31 cellular contexts compared by ENCODE assay signal in genomic region chr10:106308284-106308683, GRCh38.
"Had no signal": no experiment of that assay in that cellular context is flagged by ENCODE, and none has a peak within 500 bp of the region (broad histone marks: within the 10 kb centered on the region; RNA-seq: fewer than 3 reads in every experiment).

No MANE protein-coding gene starts in this region.

- H3K27me3 ChIP-seq: Peyer's patch, SJSA1 had no signal

- H3K4me1 ChIP-seq: Peyer's patch, SJSA1 had no signal

- H3K9ac ChIP-seq: KMS-11, SK-N-SH had no signal

- H3K4me2 ChIP-seq: KMS-11, SK-N-SH had no signal

- H3K27ac ChIP-seq: KMS-11, Peyer's patch, SJSA1 had no signal

- ATAC-seq: PC-3 had no signal

- DNase-seq: Karpas-422, NCI-H1048, NCI-H1092 treated with DMSO at 0.1 percent for 48 hours, NCI-H1105 treated with DMSO at 0.1 percent for 48 hours, NCI-H1417, NCI-H1436, NCI-H146, NCI-H1694, NCI-H187, NCI-H1930, NCI-H2029 treated with DMSO at 0.1 percent for 48 hours, NCI-H2081 treated with DMSO at 0.1 percent for 48 hours, NCI-H2107, NCI-H2171, NCI-H226, NCI-H446 treated with DMSO at 0.1 percent for 48 hours, NCI-H510A, NCI-H524, NCI-H526, NCI-H748 treated with DMSO at 0.1 percent for 48 hours, NCI-H82, OCI-M1, PC-3, Peyer's patch, Right ventricle myocardium superior, RPMI8226, SHP77 treated with DMSO at 0.1 percent for 48 hours, SK-N-SH, SW 1271 had no signal

- H3K36me3 ChIP-seq: Peyer's patch, SJSA1 had no signal

- H3K9me3 ChIP-seq: Peyer's patch, SJSA1, SK-N-SH had no signal

- H3K4me3 ChIP-seq: Peyer's patch, SJSA1 had no signal

- H3K9me2 ChIP-seq: SK-N-SH had no signal
